ENCODE assay signal across 8 cellular contexts in genomic region chr10:132518572-132519381, GRCh38. TPM values are rescaled to one million over a fixed set of nuclear protein-coding genes. Genes with fewer than 3 reads are reported as not detected.
DNase-seq lines count a peak whose midpoint lies in the region; ATAC-seq and TF ChIP-seq lines count a peak whose summit lies in the region.

No MANE protein-coding gene starts in this region.

- H2BK120ac ChIP-seq in trophoblast cell (ENCODE audit: insufficient read depth, low read length, poor library complexity): no peak overlapping the region

- no peaks in the 10 kb centered on the region for H3K9me3 ChIP-seq in trophoblast cell (ENCODE audit: insufficient read depth, low read depth, low read length)

- no peaks in the 10 kb centered on the region for H3K36me3 Mint-ChIP-seq in glutamatergic neuron (ENCODE audit: unreplicated experiment)

- peaks cover 14% of the 10 kb centered on the region for H3K79me1 ChIP-seq in trophoblast cell (ENCODE audit: low read length)

- peak overlapping the region; percentile 9 for H2AFZ ChIP-seq in trophoblast cell (ENCODE audit: insufficient read depth, low read length, poor library complexity)

- H3K9me3 Mint-ChIP-seq in glutamatergic neuron (ENCODE audit: unreplicated experiment): peaks cover 2% of the 10 kb centered on the region

- peak; percentile 53 for ATAC-seq in GM19351 (IDR thresholded peaks at IDR 0.05; ENCODE audit: unreplicated experiment)

- peak overlapping the region; percentile 85 for H3K4me3 Mint-ChIP-seq in glutamatergic neuron (ENCODE audit: unreplicated experiment)

- H3K79me2 ChIP-seq in trophoblast cell (ENCODE audit: control insufficient read depth, insufficient read depth, low read length, poor library complexity): no peaks in the 10 kb centered on the region

- peaks cover 6% of the 10 kb centered on the region for H3K27me3 Mint-ChIP-seq in glutamatergic neuron (ENCODE audit: unreplicated experiment)

- no peak overlapping the region for H3K14ac ChIP-seq in trophoblast cell (ENCODE audit: low read length)

- no peaks in the 10 kb centered on the region for H3K36me3 ChIP-seq in trophoblast cell (ENCODE audit: control insufficient read depth in 1 of 2, insufficient read depth in 2 of 2, low read length in 2 of 2)

- no peak overlapping the region for H3K23ac ChIP-seq in trophoblast cell (ENCODE audit: low read length)

- peaks cover 32 to 35% of the 10 kb centered on the region in 2 experiments for H3K4me1 ChIP-seq in trophoblast cell (ENCODE audit: control insufficient read depth in 1 of 2, insufficient read depth in 2 of 2, low read length in 2 of 2)

- H3K27ac ChIP-seq in trophoblast cell (ENCODE audit: low read depth, low read length): no peak overlapping the region

- WGBS in trophoblast cell (ENCODE audit: extremely low coverage, insufficient coverage, insufficient read length): no CpG with 5 or more reads among the region's 29 CpGs

- no peak overlapping the region for H4K12ac ChIP-seq in trophoblast cell (ENCODE audit: low read depth, low read length)

- H2BK5ac ChIP-seq in trophoblast cell (ENCODE audit: low read depth, low read length, poor library complexity): no peak overlapping the region

- peaks cover 13% of the 10 kb centered on the region for H3K4me1 Mint-ChIP-seq in glutamatergic neuron (ENCODE audit: low read depth, unreplicated experiment)

- H3K18ac ChIP-seq in trophoblast cell (ENCODE audit: low read length): no peak overlapping the region

- no peak overlapping the region for H4K8ac ChIP-seq in trophoblast cell (ENCODE audit: low read depth, low read length)

- H2AK5ac ChIP-seq in trophoblast cell (ENCODE audit: low read length): no peak overlapping the region

- H3K9ac ChIP-seq in trophoblast cell (ENCODE audit: low read length): no peak overlapping the region

- H4K91ac ChIP-seq in trophoblast cell (ENCODE audit: low read depth, low read length): no peak overlapping the region

- no peak overlapping the region for H3K4ac ChIP-seq in trophoblast cell (ENCODE audit: low read depth, low read length)

- DNase-seq in NCI-H226 (peak; percentile 48), glutamatergic neuron (no peak), trophoblast cell (peak in 1 of 2 donors; percentile 55), hypothalamus (lab: John Stamatoyannopoulos, UW) (no peak), NCI-H748 (lab: John Stamatoyannopoulos, UW; ENCODE audit: unreplicated experiment) (no peak), NCI-H2196 treated with DMSO at 0.1 percent for 48 hours (lab: John Stamatoyannopoulos, UW; ENCODE audit: unreplicated experiment) (no peak), EL (no peak)

- TF ChIP-seq CTCF in glutamatergic neuron (IDR thresholded peaks at IDR 0.05; ENCODE audit: partially characterized antibody, unreplicated experiment): no peak

- no peaks in the 10 kb centered on the region for H3K27me3 ChIP-seq in trophoblast cell (ENCODE audit: insufficient read depth, low read length)

- H3K27ac Mint-ChIP-seq in glutamatergic neuron (ENCODE audit: unreplicated experiment): no peak overlapping the region

- peak overlapping the region; percentile 58 for H3K4me2 ChIP-seq in trophoblast cell (ENCODE audit: low read length)

- no peak overlapping the region for H3K4me3 ChIP-seq in trophoblast cell (ENCODE audit: low read depth, low read length)

- H2BK12ac ChIP-seq in trophoblast cell (ENCODE audit: low read length): no peak overlapping the region

RNA-seq across cellular contexts. Expression of gene INPP5A, which starts 18.8 kb away (rescaled TPM):
- total RNA-seq in glutamatergic neuron (ENCODE audit: unreplicated experiment): 36.3 TPM
- polyA plus RNA-seq in trophoblast cell (2013): 25.7 and 25.9 TPM in 2 replicates
